14 cellular contexts compared by ENCODE assay signal in the genomic region with DNA sequence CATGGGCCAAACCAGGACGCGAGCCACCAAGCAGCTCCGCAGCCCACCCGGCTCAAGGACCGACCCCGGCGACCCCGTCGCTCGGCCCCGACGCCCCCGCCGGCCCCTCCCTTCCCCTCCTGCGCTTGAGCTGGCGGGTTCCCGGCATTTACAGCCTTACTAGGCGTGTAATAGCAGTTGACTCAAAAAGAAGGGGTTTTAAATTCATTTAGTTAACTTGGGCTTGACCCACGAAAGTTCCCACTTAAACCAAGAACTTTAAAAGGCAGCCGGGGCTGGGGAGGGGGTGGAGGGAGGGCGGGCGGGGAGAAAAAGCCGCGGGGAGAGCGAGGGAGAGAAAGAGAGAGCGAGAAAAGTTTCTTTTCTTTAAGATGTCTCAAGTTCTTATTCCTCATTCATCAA. TPM values are rescaled to one million over a fixed set of nuclear protein-coding genes. Genes with fewer than 3 reads are reported as not detected.
DNase-seq lines count a peak whose midpoint lies in the region; ATAC-seq and TF ChIP-seq lines count a peak whose summit lies in the region.
"Had no signal": no experiment of that assay in that cellular context is flagged by ENCODE, and none has a peak within 500 bp of the region (broad histone marks: within the 10 kb centered on the region; RNA-seq: fewer than 3 reads in every experiment).

No MANE protein-coding gene starts in this region.

- CTCF ChIA-PET in activated CD8-positive, alpha-beta memory T cell treated with anti-CD3 and anti-CD28 coated beads, Interleukin-2, amount 10 ng/mL, durations not matched to agents 7 days and 5 days (lab: Charles Lee) = interaction anchor here (1.4 kb wide), 1 partner anchor 17 kb away, joined by 4 read pairs; no protein-coding TSS in a partner anchor

- H3F3A ChIP-seq in smooth muscle cell (ENCODE audit: low read depth) = no peaks in the 10 kb centered on the region

- no peak overlapping the region for H2AFZ ChIP-seq in smooth muscle cell (ENCODE audit: low read depth)

- peaks cover 73% of the 10 kb centered on the region for H3K27me3 Mint-ChIP-seq in activated CD8-positive, alpha-beta memory T cell treated with anti-CD3 and anti-CD28 coated beads, Interleukin-2, amount 10 ng/mL, durations not matched to agents 7 days and 5 days

- 0 out of 2 replicates have a peak overlapping the region, but pooled peaks have one; percentile 28 for H3K4me3 ChIP-seq in SK-N-MC
- peak overlapping the region; percentile 7; the same call in 1 of the 2 replicates for H3K4me3 ChIP-seq in iPS DF 6.9 (ENCODE audit: low read length)
- H3K4me3 ChIP-seq in smooth muscle cell = no peak overlapping the region

- H3K4me3 Mint-ChIP-seq in activated CD8-positive, alpha-beta memory T cell treated with anti-CD3 and anti-CD28 coated beads, Interleukin-2, amount 10 ng/mL, durations not matched to agents 7 days and 5 days = no peak overlapping the region
- H3K4me3 Mint-ChIP-seq: activated naive CD4-positive, alpha-beta T cell treated with anti-CD3 and anti-CD28 coated beads for 36 hours had no signal

- peak overlapping the region; percentile 64 for H3K27ac Mint-ChIP-seq in activated CD8-positive, alpha-beta memory T cell treated with anti-CD3 and anti-CD28 coated beads, Interleukin-2, amount 10 ng/mL, durations not matched to agents 7 days and 5 days
- H3K27ac Mint-ChIP-seq: activated naive CD4-positive, alpha-beta T cell treated with anti-CD3 and anti-CD28 coated beads for 36 hours had no signal

- no peak for TF ChIP-seq CTCF in smooth muscle cell (IDR thresholded peaks at IDR 0.05; ENCODE audit: borderline replicate concordance, insufficient read depth, poor library complexity, severe bottlenecking)

- peaks cover 85% of the 10 kb centered on the region for H3K27me3 ChIP-seq in iPS DF 6.9 (ENCODE audit: control insufficient read depth, insufficient read depth, low read length)
- H3K27me3 ChIP-seq in smooth muscle cell (ENCODE audit: low read depth) = peaks cover 89% of the 10 kb centered on the region

- H3K4me1 ChIP-seq in iPS DF 6.9 (ENCODE audit: control insufficient read depth, insufficient read depth, low read length) (peaks cover 6% of the 10 kb centered on the region), smooth muscle cell (ENCODE audit: low read depth) (peaks cover 47% of the 10 kb centered on the region)

- H3K4me2 ChIP-seq in smooth muscle cell = peak overlapping the region; percentile 1

- H3K9me3 ChIP-seq in SK-N-MC (ENCODE audit: low read depth, low read length) = no peaks in the 10 kb centered on the region
- H3K9me3 ChIP-seq in iPS DF 6.9 (ENCODE audit: control insufficient read depth, insufficient read depth, low read length) = no peaks in the 10 kb centered on the region
- no peaks in the 10 kb centered on the region for H3K9me3 ChIP-seq in smooth muscle cell (replicated peaks; ENCODE audit: low read depth)

- no peaks in the 10 kb centered on the region for H3K79me2 ChIP-seq in smooth muscle cell (ENCODE audit: low read depth)

- peaks cover 2% of the 10 kb centered on the region for H3K36me3 Mint-ChIP-seq in activated CD8-positive, alpha-beta memory T cell treated with anti-CD3 and anti-CD28 coated beads, Interleukin-2, amount 10 ng/mL, durations not matched to agents 7 days and 5 days

- peaks cover 7% of the 10 kb centered on the region for H4K20me1 ChIP-seq in smooth muscle cell (ENCODE audit: low read depth)

- H3K9me3 Mint-ChIP-seq in activated CD8-positive, alpha-beta memory T cell treated with anti-CD3 and anti-CD28 coated beads, Interleukin-2, amount 10 ng/mL, durations not matched to agents 7 days and 5 days (ENCODE audit: low read depth) = no peaks in the 10 kb centered on the region
- H3K9me3 Mint-ChIP-seq: activated naive CD4-positive, alpha-beta T cell treated with anti-CD3 and anti-CD28 coated beads for 36 hours had no signal

- peaks cover 7% of the 10 kb centered on the region for H3K4me1 Mint-ChIP-seq in activated CD8-positive, alpha-beta memory T cell treated with anti-CD3 and anti-CD28 coated beads, Interleukin-2, amount 10 ng/mL, durations not matched to agents 7 days and 5 days

- no peak overlapping the region for H3K27ac ChIP-seq in SK-N-MC
- no peak overlapping the region for H3K27ac ChIP-seq in iPS DF 6.9 (ENCODE audit: low read length)
- H3K27ac ChIP-seq in smooth muscle cell (ENCODE audit: low read depth) = no peak overlapping the region

- H3K9ac ChIP-seq in SK-N-MC (ENCODE audit: insufficient read length) (no peak overlapping the region), smooth muscle cell (ENCODE audit: low read depth) (no peak overlapping the region)

- no peak for DNase-seq in activated CD8-positive, alpha-beta memory T cell treated with anti-CD3 and anti-CD28 coated beads, Interleukin-2, amount 10 ng/mL, durations not matched to agents 7 days and 5 days
- no peak for DNase-seq in activated CD8-positive, alpha-beta memory T cell treated with anti-CD3 and anti-CD28 coated beads, Interleukin-2, amount 50 U/mL, for 48 hours
- no peak for DNase-seq in SK-N-MC (ENCODE audit: low read depth, low spot score)
- DNase-seq in iPS DF 6.9 (ENCODE audit: low read depth, low spot score) = no peak
- no peak for DNase-seq in smooth muscle cell (lab: John Stamatoyannopoulos, UW; ENCODE audit: unreplicated experiment)
- no peak for DNase-seq in NCI-H510A (lab: John Stamatoyannopoulos, UW)
- DNase-seq in inferior parietal cortex (ENCODE audit: extremely low spot score) = no peak
- DNase-seq in EL = no peak
- DNase-seq: activated naive CD4-positive, alpha-beta T cell treated with anti-CD3 and anti-CD28 coated beads for 36 hours; head of caudate nucleus; KBM-7; NCI-H1417 treated with DMSO at 0.1 percent for 48 hours had no signal

- no CpG with 5 or more reads among the region's 26 CpGs for WGBS in iPS DF 6.9 (ENCODE audit: insufficient coverage, insufficient read length)
- WGBS in smooth muscle cell (ENCODE audit: low lambda C conversion rate) = 2% methylated on average over 14 of the region's 26 CpGs

- no peak for ATAC-seq in activated CD8-positive, alpha-beta memory T cell treated with anti-CD3 and anti-CD28 coated beads, Interleukin-2, amount 10 ng/mL, durations not matched to agents 7 days and 5 days

- H3K36me3 ChIP-seq in SK-N-MC (ENCODE audit: insufficient read depth, low read length) (no peaks in the 10 kb centered on the region), iPS DF 6.9 (ENCODE audit: control insufficient read depth, insufficient read depth, low read length) (no peaks in the 10 kb centered on the region), smooth muscle cell (ENCODE audit: low read depth) (no peaks in the 10 kb centered on the region)

RNA-seq across cellular contexts. Expression of a gene that starts 0.6 kb away (rescaled TPM):
- under 1 TPM; 0.14 to 0.15 TPM for total RNA-seq in activated CD8-positive, alpha-beta memory T cell treated with anti-CD3 and anti-CD28 coated beads, Interleukin-2, amount 10 ng/mL, durations not matched to agents 7 days and 5 days
- total RNA-seq in smooth muscle cell = not detected in 2 replicates
- polyA plus RNA-seq in smooth muscle cell = 0.12 TPM in 1 of 2 replicates, not detected in the other
- total RNA-seq: activated naive CD4-positive, alpha-beta T cell treated with anti-CD3 and anti-CD28 coated beads for 36 hours; epithelial cell of proximal tubule; liver had no signal

RNA-seq across cellular contexts. Expression of a gene that starts 28.6 kb away (rescaled TPM):
- total RNA-seq in activated CD8-positive, alpha-beta memory T cell treated with anti-CD3 and anti-CD28 coated beads, Interleukin-2, amount 10 ng/mL, durations not matched to agents 7 days and 5 days = 10 to 100 TPM; 69.9 to 81.3 TPM
- 12.1 and 14.7 TPM in 2 replicates for total RNA-seq in smooth muscle cell
- 15.8 and 17.3 TPM in 2 replicates for polyA plus RNA-seq in smooth muscle cell
